Comparison of ENCODE assay signal across 30 cellular contexts in the genomic region with DNA sequence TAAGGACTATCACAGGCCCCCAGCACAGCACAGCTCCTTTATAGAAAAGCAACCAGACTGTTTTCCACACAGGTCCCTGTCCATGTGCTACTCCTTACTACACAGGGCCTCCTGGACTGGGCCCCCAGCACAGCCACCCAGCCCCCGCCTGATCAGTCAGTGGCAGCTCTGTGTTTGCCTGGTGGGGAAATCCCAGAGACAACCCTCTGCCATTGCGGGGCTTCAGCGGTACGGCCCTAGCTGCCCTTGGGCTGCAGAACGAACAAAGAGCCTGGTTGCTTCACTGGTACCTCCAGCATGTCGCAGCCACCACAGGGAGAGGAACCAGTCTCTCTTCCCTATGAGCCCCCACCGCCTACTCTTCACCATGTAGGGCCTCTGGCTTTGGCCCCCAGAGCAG.
"Had no signal": no experiment of that assay in that cellular context is flagged by ENCODE, and none has a peak within 500 bp of the region (broad histone marks: within the 10 kb centered on the region; RNA-seq: fewer than 3 reads in every experiment).

No MANE protein-coding gene starts in this region.

- ATAC-seq: activated CD4-positive, CD25-positive, alpha-beta regulatory T cell treated with anti-CD3 and anti-CD28 coated beads, Interleukin-2, amount 50 U/mL, for 24 hours; activated CD8-positive, alpha-beta T cell treated with anti-CD3 and anti-CD28 coated beads for 36 hours; activated T-cell treated with anti-CD3 and anti-CD28 coated beads, Interleukin-2, amount 50 U/mL, for 4 hours; activated T-helper 17 cell treated with anti-CD3 and anti-CD28 coated beads, Interleukin-2, amount 50 U/mL, for 72 hours; effector memory CD8-positive, alpha-beta T cell; foreskin keratinocyte; gastrocnemius medialis; T-helper 17 cell had no signal

- H3K4me1 ChIP-seq: esophagus muscularis mucosa, gastrocnemius medialis, heart right ventricle had no signal

- H3K27me3 ChIP-seq: brain microvascular endothelial cell, esophagus muscularis mucosa, foreskin keratinocyte, gastrocnemius medialis, heart right ventricle had no signal

- H3K4me3 Mint-ChIP-seq: activated B cell treated with CpG ODN at 0.5 μM for 24 hours; activated CD8-positive, alpha-beta T cell treated with anti-CD3 and anti-CD28 coated beads for 36 hours; activated naive CD8-positive, alpha-beta T cell; activated T-cell treated with anti-CD3 and anti-CD28 coated beads, Interleukin-2, amount 50 U/mL, for 4 hours; activated T-helper 17 cell treated with anti-CD3 and anti-CD28 coated beads, Interleukin-2, amount 50 U/mL, for 72 hours; central memory CD8-positive, alpha-beta T cell; effector memory CD8-positive, alpha-beta T cell; T-helper 17 cell had no signal

- H3K27ac Mint-ChIP-seq: activated B cell treated with CpG ODN at 0.5 μM for 24 hours; activated CD8-positive, alpha-beta T cell treated with anti-CD3 and anti-CD28 coated beads for 36 hours; activated naive CD8-positive, alpha-beta T cell; activated T-helper 17 cell treated with anti-CD3 and anti-CD28 coated beads, Interleukin-2, amount 50 U/mL, for 72 hours; effector memory CD8-positive, alpha-beta T cell; T-helper 17 cell had no signal

- DNase-seq: activated B cell treated with CpG ODN at 0.5 μM for 24 hours; activated CD4-positive, alpha-beta T cell treated with anti-CD3 and anti-CD28 coated beads for 48 hours; activated CD4-positive, alpha-beta T cell treated with anti-CD3 and anti-CD28 coated beads, Interleukin-2, amount 50 U/mL, for 1 hour; activated CD4-positive, alpha-beta T cell treated with anti-CD3 and anti-CD28 coated beads, Interleukin-2, amount 50 U/mL, for 48 hours; activated CD8-positive, alpha-beta memory T cell treated with anti-CD3 and anti-CD28 coated beads for 24 hours; activated CD8-positive, alpha-beta T cell treated with anti-CD3 and anti-CD28 coated beads for 36 hours; activated effector memory CD4-positive, alpha-beta T cell treated with Interleukin-2 at 50 U/mL for 16 hours; activated gamma-delta T cell treated with Interleukin-2 at 50 U/mL for 16 hours; activated naive CD4-positive, alpha-beta T cell treated with anti-CD3 and anti-CD28 coated beads, Interleukin-2, amount 50 U/mL, for 16 hours; activated naive CD4-positive, alpha-beta T cell treated with Interleukin-2 at 50 U/mL for 16 hours; activated T-cell treated with anti-CD3 and anti-CD28 coated beads, Interleukin-2, amount 50 U/mL, for 4 hours; amniotic stem cell; anterior cingulate cortex; brain microvascular endothelial cell; cortex of kidney; dermis blood vessel endothelial cell; effector CD4-positive, alpha-beta T cell; effector memory CD8-positive, alpha-beta T cell; erythroblast; foreskin keratinocyte; gastrocnemius medialis; heart right ventricle; T-helper 1 cell; T-helper 17 cell had no signal

- H3K4me3 ChIP-seq: esophagus muscularis mucosa, gastrocnemius medialis, heart right ventricle had no signal

- H3K27ac ChIP-seq: brain microvascular endothelial cell, esophagus muscularis mucosa, foreskin keratinocyte, gastrocnemius medialis, heart right ventricle, VCaP had no signal

- H3K27me3 Mint-ChIP-seq: activated B cell treated with CpG ODN at 0.5 μM for 24 hours; activated CD8-positive, alpha-beta T cell treated with anti-CD3 and anti-CD28 coated beads for 36 hours; activated naive CD8-positive, alpha-beta T cell; activated T-helper 17 cell treated with anti-CD3 and anti-CD28 coated beads, Interleukin-2, amount 50 U/mL, for 72 hours; central memory CD8-positive, alpha-beta T cell; effector memory CD8-positive, alpha-beta T cell; T-helper 17 cell had no signal

- H3K4me1 Mint-ChIP-seq: activated B cell treated with CpG ODN at 0.5 μM for 24 hours; activated T-helper 17 cell treated with anti-CD3 and anti-CD28 coated beads, Interleukin-2, amount 50 U/mL, for 72 hours; T-helper 17 cell had no signal
